Comparison of ENCODE assay signal across 21 cellular contexts in genomic region chr6:147234685-147235084, GRCh38. TPM values are rescaled to one million over a fixed set of nuclear protein-coding genes. Genes with fewer than 3 reads are reported as not detected.
DNase-seq lines count a peak whose midpoint lies in the region; ATAC-seq, FAIRE-seq and TF ChIP-seq lines count a peak whose summit lies in the region.
"Had no signal": no experiment of that assay in that cellular context is flagged by ENCODE, and none has a peak within 500 bp of the region (broad histone marks: within the 10 kb centered on the region; RNA-seq: fewer than 3 reads in every experiment).

No MANE protein-coding gene starts in this region.

- no peak overlapping the region for H2BK120ac ChIP-seq in H1 (replicated peaks; ENCODE audit: low read depth, low read length)

- no peak overlapping the region for H3K18ac ChIP-seq in H1 (ENCODE audit: extremely low read depth, low read length)

- TF ChIP-seq RAD21 in A549 (conservative IDR thresholded peaks at IDR 0.05 in 1 of 2, IDR thresholded peaks at IDR 0.05 in 1 of 2): no peak
- no peak for TF ChIP-seq RAD21 in K562 (CRISPR knock-in tag; conservative IDR thresholded peaks at IDR 0.05 in 1 of 2, IDR thresholded peaks at IDR 0.05 in 1 of 2)
- TF ChIP-seq RAD21 in H1 (IDR thresholded peaks at IDR 0.05 in 1 of 2, conservative IDR thresholded peaks at IDR 0.05 in 1 of 2; ENCODE audit: low read depth in 2 of 2, low read length in 2 of 2): no peak

- intact Hi-C loops in K562 (cut with micrococcal nuclease): no loop called here

- H2AK5ac ChIP-seq in H1 (ENCODE audit: low read depth, low read length): no peak overlapping the region

- no peak overlapping the region for H4K91ac ChIP-seq in H1 (replicated peaks; ENCODE audit: insufficient read length, low read length)

- H3K9me1 ChIP-seq in K562 (ENCODE audit: control insufficient read depth, insufficient read depth, low read length): no peaks in the 10 kb centered on the region

- H3K23ac ChIP-seq in H1 (ENCODE audit: insufficient read length): no peak overlapping the region

- H4K20me1 ChIP-seq in K562 (replicated peaks; ENCODE audit: control insufficient read depth, insufficient read depth, low read length) (no peaks in the 10 kb centered on the region), H1 (replicated peaks in 1 of 2; ENCODE audit: control insufficient read depth in 1 of 2, insufficient read depth in 2 of 2, low read length in 2 of 2) (no peaks in the 10 kb centered on the region)
- H4K20me1 ChIP-seq: BLaER1 had no signal

- WGBS in A549 (ENCODE audit: missing lambda C conversion rate): 93% methylated on average over 2 of the region's 2 CpGs
- 92% methylated on average over 2 of the region's 2 CpGs for WGBS in K562 (ENCODE audit: insufficient coverage, low coverage, missing lambda C conversion rate)
- 89% methylated on average over 2 of the region's 2 CpGs; no CpG with 5 or more reads in 1 of the 2 experiments for WGBS in H1 (ENCODE audit: extremely low coverage in 1 of 2, insufficient coverage in 1 of 2, insufficient read length in 1 of 2, insufficient replicate concordance in 2 of 2, low coverage in 1 of 2, low lambda C conversion rate in 2 of 2, missing lambda C conversion rate in 1 of 2), 2 experiments

- no peak overlapping the region for H3K4me2 ChIP-seq in A549
- no peak overlapping the region for H3K4me2 ChIP-seq in K562 (ENCODE audit: insufficient read depth, low read length)
- H3K4me2 ChIP-seq in H1 (ENCODE audit: insufficient read depth in 1 of 2, low read depth in 2 of 2, low read length in 2 of 2): no peak overlapping the region
- H3K4me2 ChIP-seq: BLaER1 had no signal

- H3K79me1 ChIP-seq in H1 (ENCODE audit: low read depth, low read length): no peaks in the 10 kb centered on the region

- TF ChIP-seq POLR2A in A549 (IDR thresholded peaks at IDR 0.05; ENCODE audit: low read length): no peak
- TF ChIP-seq POLR2A in K562 (conservative IDR thresholded peaks at IDR 0.05): no peak
- no peak for TF ChIP-seq POLR2A in H1 (IDR thresholded peaks at IDR 0.05; ENCODE audit: control extremely low read depth in 1 of 2, low read depth in 2 of 2, low read length in 2 of 2)

- H3K27ac ChIP-seq in A549: no peak overlapping the region
- no peak overlapping the region for H3K27ac ChIP-seq in K562 (ENCODE audit: extremely low read depth, low read depth, low read length)
- no peak overlapping the region for H3K27ac ChIP-seq in H1 (ENCODE audit: low read depth, low read length)
- H3K27ac ChIP-seq: BLaER1, C4-2B had no signal

- TF ChIP-seq EP300 in A549 (IDR thresholded peaks at IDR 0.05): no peak
- TF ChIP-seq EP300 in K562 (IDR thresholded peaks at IDR 0.05; ENCODE audit: low read length): no peak
- no peak for TF ChIP-seq EP300 in H1 (IDR thresholded peaks at IDR 0.05; ENCODE audit: borderline replicate concordance in 1 of 2, low read depth in 2 of 2, low read length in 2 of 2)

- no peak overlapping the region for H3K14ac ChIP-seq in H1 (ENCODE audit: insufficient read length)

- H3K27me3 ChIP-seq in K562 (ENCODE audit: control insufficient read depth in 2 of 2, insufficient read depth in 2 of 2, low read length in 2 of 2) (no peaks in the 10 kb centered on the region), H1 (replicated peaks in 1 of 4; ENCODE audit: control insufficient read depth in 3 of 4, extremely low read depth in 1 of 4, insufficient read depth in 3 of 4, low read length in 3 of 4) (no peaks in the 10 kb centered on the region)
- H3K27me3 ChIP-seq: BE2C, BLaER1 had no signal

- no peak overlapping the region for H2AFZ ChIP-seq in K562 (ENCODE audit: low read depth, low read length)
- H2AFZ ChIP-seq in H1 (ENCODE audit: low read length): no peak overlapping the region

- no peak for ATAC-seq in A549
- ATAC-seq in K562: no peak
- no peak for ATAC-seq in HG03571 (IDR thresholded peaks at IDR 0.05; ENCODE audit: unreplicated experiment)
- no peak for ATAC-seq in HG03175 (IDR thresholded peaks at IDR 0.05; ENCODE audit: unreplicated experiment)
- ATAC-seq: CD8-positive, alpha-beta T cell had no signal

- no peak overlapping the region for H4K5ac ChIP-seq in H1 (ENCODE audit: insufficient read length, low read depth, low read length)

- H3K4ac ChIP-seq in H1 (replicated peaks; ENCODE audit: insufficient read length, low read depth, low read length): no peak overlapping the region

- H3K4me1 ChIP-seq in A549 (no peaks in the 10 kb centered on the region; the same call in 2 of the 3 replicates), K562 (replicated peaks in 1 of 2; ENCODE audit: control insufficient read depth in 2 of 2, insufficient read depth in 2 of 2, low read length in 2 of 2) (no peaks in the 10 kb centered on the region), H1 (replicated peaks in 1 of 4; ENCODE audit: control insufficient read depth in 3 of 4, insufficient read depth in 4 of 4, low read length in 3 of 4) (peaks cover 0 to 3% (median 0%) of the 10 kb centered on the region in 4 experiments; a peak in 1 of 7 replicates)
- H3K4me1 ChIP-seq: BLaER1, Caco-2 had no signal

- peaks cover 96% of the 10 kb centered on the region for H3K79me2 ChIP-seq in K562 (ENCODE audit: control insufficient read depth, insufficient read depth, low read length)
- H3K79me2 ChIP-seq in H1 (ENCODE audit: control insufficient read depth in 1 of 2, insufficient read depth in 2 of 2, low read length in 2 of 2): peaks cover 0 to 5% of the 10 kb centered on the region in 2 experiments; a peak in 1 of 4 replicates

- H2BK5ac ChIP-seq in H1 (ENCODE audit: low read depth, low read length): no peak overlapping the region

- no peak overlapping the region for H3K4me3 ChIP-seq in A549
- no peak overlapping the region for H3K4me3 ChIP-seq in K562
- no peak overlapping the region for H3K4me3 ChIP-seq in H1 (ENCODE audit: extremely low read depth in 1 of 4, insufficient read depth in 2 of 4, low read depth in 3 of 4, low read length in 4 of 4)
- H3K4me3 ChIP-seq: BLaER1 had no signal

- BruUV-seq in K562 (replicated peaks; lab: Mats Ljungman, UMichigan): no TSS peak

- H2BK15ac ChIP-seq in H1 (ENCODE audit: low read length): no peak overlapping the region

- H3K23me2 ChIP-seq in H1 (ENCODE audit: low read depth, low read length): no peaks in the 10 kb centered on the region

- H4K8ac ChIP-seq in H1 (ENCODE audit: extremely low read depth, insufficient read depth, low read length): no peak overlapping the region

- no peak overlapping the region for H3K56ac ChIP-seq in H1 (replicated peaks; ENCODE audit: insufficient read length, low read depth, low read length)

- POLR2A ChIA-PET in A549 (lab: Yijun Ruan, JAX) (no interaction called here), K562 (lab: Yijun Ruan, JAX) (interaction anchor here (1.1 kb wide), 1 partner anchor 13 kb away, joined by 3 read pairs; no protein-coding TSS in a partner anchor), H1 (lab: Charles Lee; ENCODE audit: partially characterized antibody) (no interaction called here)

- H3K9ac ChIP-seq in K562 (ENCODE audit: insufficient read depth in 1 of 2, low read depth in 2 of 2, low read length in 2 of 2): no peak overlapping the region
- H3K9ac ChIP-seq in H1 (replicated peaks in 1 of 4; ENCODE audit: extremely low read depth in 1 of 4, low read depth in 3 of 4, low read length in 3 of 4): no peak overlapping the region
- H3K9ac ChIP-seq: BLaER1 had no signal

- CTCF ChIA-PET in A549 (lab: Yijun Ruan, JAX) (no interaction called here), K562 (lab: Yijun Ruan, JAX; ENCODE audit: low intra/inter-chr PET ratio) (no interaction called here), H1 (lab: Charles Lee; ENCODE audit: partially characterized antibody) (interaction anchor here (1.5 kb wide), 1 partner anchor 18 kb away, joined by 3 read pairs; no protein-coding TSS in a partner anchor)

- DNase-seq in A549 (ENCODE audit: low read depth in 1 of 2, low spot score in 1 of 2) (no peak), K562 (ENCODE audit: extremely low read depth in 1 of 4, low spot score in 3 of 4) (no peak), H1 (ENCODE audit: low read depth in 1 of 2, low spot score in 2 of 2) (no peak), C1 segment of cervical spinal cord (lab: John Stamatoyannopoulos, UW) (no peak), kidney tubule cell (ENCODE audit: low spot score) (no peak)
- DNase-seq: 8988T; ACHN; BE2C; Caco-2; Calu3; CD4-positive, alpha-beta T cell; CD8-positive, alpha-beta T cell; DMS79 treated with DMSO at 0.1 percent for 48 hours; GF-D8 had no signal

- peaks cover 97% of the 10 kb centered on the region for H3K36me3 ChIP-seq in K562 (ENCODE audit: control insufficient read depth, insufficient read depth, low read length)
- no peaks in the 10 kb centered on the region for H3K36me3 ChIP-seq in H1 (ENCODE audit: control insufficient read depth in 2 of 4, insufficient read depth in 4 of 4, low read length in 3 of 4)
- H3K36me3 ChIP-seq: BLaER1 had no signal

- FAIRE-seq in A204.1 (lab: Jason Lieb, UNC): peak; percentile 27
- FAIRE-seq in A549 (lab: Jason Lieb, UNC): no peak
- FAIRE-seq in K562 (lab: Jason Lieb, UNC): no peak
- FAIRE-seq in H1 (lab: Jason Lieb, UNC): no peak
- FAIRE-seq: D721Med, GM12891 had no signal

- H2BK20ac ChIP-seq in H1 (ENCODE audit: low read length): no peak overlapping the region

- TF ChIP-seq CTCF in A549 (IDR thresholded peaks at IDR 0.05): no peak
- TF ChIP-seq CTCF in K562 (IDR thresholded peaks at IDR 0.05 in 2 of 3, conservative IDR thresholded peaks at IDR 0.05 in 1 of 3; ENCODE audit: insufficient read depth in 2 of 3, low read depth in 1 of 3, low read length in 3 of 3): no peak
- TF ChIP-seq CTCF in H1 (IDR thresholded peaks at IDR 0.05; ENCODE audit: control extremely low read depth in 1 of 3, insufficient read depth in 1 of 3, low read depth in 1 of 3, low read length in 3 of 3): no peak

- H3K9me3 ChIP-seq in A549: no peaks in the 10 kb centered on the region
- no peaks in the 10 kb centered on the region for H3K9me3 ChIP-seq in K562 (replicated peaks; ENCODE audit: control insufficient read depth, insufficient read depth, low read depth, low read length)
- H3K9me3 ChIP-seq in H1 (ENCODE audit: insufficient read depth in 2 of 2, low read depth in 1 of 2, low read length in 1 of 2): no peaks in the 10 kb centered on the region
- H3K9me3 ChIP-seq: BE2C, BLaER1, Caco-2 had no signal

- in situ Hi-C loops in K562 (cut with MboI): no loop called here

- no peak overlapping the region for H2BK12ac ChIP-seq in H1 (ENCODE audit: low read depth, low read length)

RNA-seq across cellular contexts. Expression of gene STXBP5, which starts 30.5 kb away (rescaled TPM):
- polyA plus RNA-seq in A549 (2011; rRNA removed): 17.8 and 23.6 TPM in 2 replicates
- polyA plus RNA-seq in A549 (2012; cell fraction: cytosol; rRNA removed): 3.6 TPM in 2 replicates
- 2.5 and 3.6 TPM in 2 replicates for polyA plus RNA-seq in A549 (2012; cell fraction: nucleus; rRNA removed)
- polyA plus RNA-seq in A549 (2017; fragmentation: RNase III; extraction: RNeasy Plus Mini Kit Qiagen cat#74134 plus additional on column Dnase treatment): 8.7 to 10.8 TPM (median 10.7 TPM) in 3 replicates
- polyA minus RNA-seq in A549 (2011; rRNA and poly(A)+ RNA removed): 27.4 and 33.1 TPM in 2 replicates
- 282 and 467 TPM in 2 replicates for total RNA-seq in K562 (2011; cell fraction: chromatin; rRNA removed; ENCODE audit: low replicate concordance)
- total RNA-seq in K562 (2011; cell fraction: nucleolus; rRNA removed): 111 and 113 TPM in 2 replicates
- total RNA-seq in K562 (2011; cell fraction: nucleoplasm; rRNA removed): 160 and 217 TPM in 2 replicates
- total RNA-seq in K562 (2014; rRNA removed): 50.1 and 60.1 TPM in 2 replicates
- 114 and 158 TPM in 2 replicates for total RNA-seq in K562 (2014; rRNA removed; fragmentation: Illumina TruSeq; extraction: Trizol)
- total RNA-seq in K562 (2015; rRNA removed; fragmentation: Illumina TruSeq; extraction: Trizol): 144 and 155 TPM in 2 replicates
- total RNA-seq in K562 (2021): 98.8 and 115 TPM in 2 replicates
- 128 and 172 TPM in 2 replicates for polyA plus RNA-seq in K562 (2011; rRNA removed)
- 42.0 and 63.5 TPM in 2 replicates for polyA plus RNA-seq in K562 (2011; cell fraction: cytosol; rRNA removed)
- polyA plus RNA-seq in K562 (2011; cell fraction: nucleus; rRNA removed): 254 and 270 TPM in 2 replicates
- polyA plus RNA-seq in K562 (2012): 56.3 and 84.9 TPM in 2 replicates
- 71.5 and 82.1 TPM in 2 replicates for polyA plus RNA-seq in K562 (2014; fragmentation: Illumina TruSeq; extraction: Trizol)
- 10 to 100 TPM; 23.3 to 23.9 TPM for polyA plus RNA-seq in K562 (2014; fragmentation: Nextera tagmentation; extraction: Ambion mirVana)
- polyA plus RNA-seq in K562 (2014; rRNA removed): 49.6 and 60.5 TPM in 2 replicates
- 447 and 452 TPM in 2 replicates for polyA minus RNA-seq in K562 (2011; rRNA and poly(A)+ RNA removed)
- 96.1 and 167 TPM in 2 replicates for polyA minus RNA-seq in K562 (2011; cell fraction: cytosol; rRNA and poly(A)+ RNA removed)
- 374 and 571 TPM in 2 replicates for polyA minus RNA-seq in K562 (2011; cell fraction: nucleus; rRNA and poly(A)+ RNA removed)
- 10.8 and 12.0 TPM in 2 replicates for total RNA-seq in H1 (2021; fragmentation: NEBNext Ultra II Directional; extraction: Animal tissue kit (Norgen Biotek cat#: 25700))
- polyA plus RNA-seq in H1 (2011; rRNA removed): 2.5 and 2.7 TPM in 2 replicates
- polyA plus RNA-seq in H1 (2011; cell fraction: cytosol; rRNA removed): 3.4 TPM
- 7.3 TPM for polyA plus RNA-seq in H1 (2011; cell fraction: nucleus; rRNA removed)
- polyA plus RNA-seq in H1 (2012, experiment 1 of 2): 3.2 to 5.4 TPM (median 4.8 TPM) in 4 replicates
- 0.29 TPM for polyA plus RNA-seq in H1 (2012, experiment 2 of 2)
- polyA plus RNA-seq in H1 (2013, experiment 1 of 2): 3.1 TPM
- 2.5 TPM for polyA plus RNA-seq in H1 (2013, experiment 2 of 2)
- polyA minus RNA-seq in H1 (2011; rRNA and poly(A)+ RNA removed): 19.5 and 26.8 TPM in 2 replicates
- polyA minus RNA-seq in H1 (2011; cell fraction: cytosol; rRNA and poly(A)+ RNA removed): 8.7 TPM
- 45.4 TPM for polyA minus RNA-seq in H1 (2011; cell fraction: nucleus; rRNA and poly(A)+ RNA removed)
